ENCODE assay signal across 1 cellular context in genomic region chr7:38673795-38674194, GRCh38.
A peak's percentile ranks its signal among the peaks of the same experiment; 100 is the strongest.
TF ChIP-seq lines count a peak whose summit lies in the region.

No MANE protein-coding gene starts in this region.

TF ChIP-seq in IMR-90, 13 proteins besides CTCF, POLR2A, EP300 and RAD21:
- TF ChIP-seq ELK1 (IDR thresholded peaks at IDR 0.05; ENCODE audit: borderline replicate concordance, low read depth, low read length), result no peak
- TF ChIP-seq CEBPB (IDR thresholded peaks at IDR 0.05; ENCODE audit: low read depth, low read length), result peak; percentile 84
- TF ChIP-seq NFE2L2 (IDR thresholded peaks at IDR 0.05; ENCODE audit: low read depth, low read length), result no peak
- TF ChIP-seq CHD1 (IDR thresholded peaks at IDR 0.05; ENCODE audit: low read depth, low read length), result no peak
- TF ChIP-seq, protein P1, sequence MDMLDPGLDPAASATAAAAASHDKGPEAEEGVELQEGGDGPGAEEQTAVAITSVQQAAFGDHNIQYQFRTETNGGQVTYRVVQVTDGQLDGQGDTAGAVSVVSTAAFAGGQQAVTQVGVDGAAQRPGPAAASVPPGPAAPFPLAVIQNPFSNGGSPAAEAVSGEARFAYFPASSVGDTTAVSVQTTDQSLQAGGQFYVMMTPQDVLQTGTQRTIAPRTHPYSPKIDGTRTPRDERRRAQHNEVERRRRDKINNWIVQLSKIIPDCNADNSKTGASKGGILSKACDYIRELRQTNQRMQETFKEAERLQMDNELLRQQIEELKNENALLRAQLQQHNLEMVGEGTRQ (IDR thresholded peaks at IDR 0.05; ENCODE audit: low read depth, low read length), result peak; percentile 88
- no peak for TF ChIP-seq RFX5 (IDR thresholded peaks at IDR 0.05; ENCODE audit: low read depth, low read length)
